1 cellular context compared by ENCODE assay signal in the genomic region with DNA sequence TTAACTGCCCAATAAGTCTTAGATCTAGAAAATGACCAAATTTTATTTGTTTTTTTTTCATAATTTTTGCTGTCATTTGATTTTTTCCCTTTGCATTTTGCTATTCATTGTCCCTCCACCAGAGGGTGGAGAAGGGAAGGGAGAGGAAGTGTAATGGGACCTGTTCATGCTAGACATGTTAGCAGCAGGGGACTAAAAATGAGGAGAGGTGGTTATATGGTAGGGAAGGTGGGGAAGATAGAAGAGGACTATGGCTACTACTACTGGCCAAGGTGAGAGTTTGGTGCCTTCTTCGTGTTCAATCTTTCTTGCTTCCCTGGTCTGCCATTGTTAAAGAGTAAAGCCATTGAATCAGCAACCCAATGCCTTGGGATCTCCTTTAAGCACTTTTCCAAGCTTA.
TF ChIP-seq lines count a peak whose summit lies in the region.

No MANE protein-coding gene starts in this region.

TF ChIP-seq in WTC11, 78 proteins besides CTCF, POLR2A, EP300 and RAD21 (continued from another document):
- TF ChIP-seq, protein P1, sequence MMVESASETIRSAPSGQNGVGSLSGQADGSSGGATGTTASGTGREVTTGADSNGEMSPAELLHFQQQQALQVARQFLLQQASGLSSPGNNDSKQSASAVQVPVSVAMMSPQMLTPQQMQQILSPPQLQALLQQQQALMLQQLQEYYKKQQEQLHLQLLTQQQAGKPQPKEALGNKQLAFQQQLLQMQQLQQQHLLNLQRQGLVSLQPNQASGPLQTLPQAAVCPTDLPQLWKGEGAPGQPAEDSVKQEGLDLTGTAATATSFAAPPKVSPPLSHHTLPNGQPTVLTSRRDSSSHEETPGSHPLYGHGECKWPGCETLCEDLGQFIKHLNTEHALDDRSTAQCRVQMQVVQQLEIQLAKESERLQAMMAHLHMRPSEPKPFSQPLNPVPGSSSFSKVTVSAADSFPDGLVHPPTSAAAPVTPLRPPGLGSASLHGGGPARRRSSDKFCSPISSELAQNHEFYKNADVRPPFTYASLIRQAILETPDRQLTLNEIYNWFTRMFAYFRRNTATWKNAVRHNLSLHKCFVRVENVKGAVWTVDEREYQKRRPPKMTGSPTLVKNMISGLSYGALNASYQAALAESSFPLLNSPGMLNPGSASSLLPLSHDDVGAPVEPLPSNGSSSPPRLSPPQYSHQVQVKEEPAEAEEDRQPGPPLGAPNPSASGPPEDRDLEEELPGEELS (CRISPR knock-in tag; IDR thresholded peaks at IDR 0.05) = no peak
- TF ChIP-seq ZNF232 (CRISPR knock-in tag; IDR thresholded peaks at IDR 0.05) = no peak
- no peak for TF ChIP-seq TEAD4 (CRISPR knock-in tag; IDR thresholded peaks at IDR 0.05)
- TF ChIP-seq OVOL2 (CRISPR knock-in tag; IDR thresholded peaks at IDR 0.05; ENCODE audit: borderline replicate concordance) = no peak
